ENCODE assay signal across 1 cellular context in the genomic region with DNA sequence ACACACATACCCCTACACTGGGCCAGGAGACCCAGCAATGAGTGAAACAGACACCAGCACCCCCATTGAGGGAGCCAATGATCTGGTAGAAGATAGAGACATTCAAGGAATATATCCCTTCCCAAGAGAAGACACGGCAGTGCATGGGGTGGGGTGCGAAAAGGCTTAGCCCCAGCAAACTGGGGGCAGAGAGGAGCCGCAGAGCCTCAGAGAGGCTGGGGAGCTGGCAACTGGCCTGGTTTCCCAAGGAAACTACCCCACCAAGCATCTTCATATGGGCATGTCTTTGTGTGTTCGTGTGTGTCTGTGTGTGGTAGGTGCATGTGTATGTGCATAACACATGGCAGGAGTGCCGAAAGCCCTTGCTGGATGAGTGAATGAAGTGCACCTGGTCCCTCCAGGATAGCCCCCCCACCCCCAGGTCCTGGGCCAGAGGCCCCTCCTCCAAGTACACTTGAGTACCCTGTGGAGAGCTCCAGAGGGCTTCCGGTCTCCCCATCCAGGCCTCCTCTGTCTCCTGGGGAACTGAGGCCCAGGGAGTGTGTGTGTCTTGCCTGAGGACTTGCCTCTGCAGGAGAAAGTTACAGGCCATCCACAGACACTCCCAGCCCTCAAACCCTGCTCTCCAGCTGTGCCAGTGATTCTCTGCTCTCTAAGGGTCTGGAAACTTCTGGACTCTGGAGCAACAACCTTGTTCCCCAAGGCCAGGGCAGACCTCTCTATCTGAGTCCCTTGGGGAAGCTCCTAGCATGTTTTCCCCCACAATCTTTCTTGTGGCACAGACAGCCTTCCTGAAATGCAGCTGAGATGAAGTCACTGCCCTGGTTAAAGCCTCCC.
TF ChIP-seq lines count a peak whose summit lies in the region.

No MANE protein-coding gene starts in this region.

TF ChIP-seq in GM23338, 12 proteins besides CTCF, POLR2A, EP300 and RAD21:
- TF ChIP-seq, protein P1, sequence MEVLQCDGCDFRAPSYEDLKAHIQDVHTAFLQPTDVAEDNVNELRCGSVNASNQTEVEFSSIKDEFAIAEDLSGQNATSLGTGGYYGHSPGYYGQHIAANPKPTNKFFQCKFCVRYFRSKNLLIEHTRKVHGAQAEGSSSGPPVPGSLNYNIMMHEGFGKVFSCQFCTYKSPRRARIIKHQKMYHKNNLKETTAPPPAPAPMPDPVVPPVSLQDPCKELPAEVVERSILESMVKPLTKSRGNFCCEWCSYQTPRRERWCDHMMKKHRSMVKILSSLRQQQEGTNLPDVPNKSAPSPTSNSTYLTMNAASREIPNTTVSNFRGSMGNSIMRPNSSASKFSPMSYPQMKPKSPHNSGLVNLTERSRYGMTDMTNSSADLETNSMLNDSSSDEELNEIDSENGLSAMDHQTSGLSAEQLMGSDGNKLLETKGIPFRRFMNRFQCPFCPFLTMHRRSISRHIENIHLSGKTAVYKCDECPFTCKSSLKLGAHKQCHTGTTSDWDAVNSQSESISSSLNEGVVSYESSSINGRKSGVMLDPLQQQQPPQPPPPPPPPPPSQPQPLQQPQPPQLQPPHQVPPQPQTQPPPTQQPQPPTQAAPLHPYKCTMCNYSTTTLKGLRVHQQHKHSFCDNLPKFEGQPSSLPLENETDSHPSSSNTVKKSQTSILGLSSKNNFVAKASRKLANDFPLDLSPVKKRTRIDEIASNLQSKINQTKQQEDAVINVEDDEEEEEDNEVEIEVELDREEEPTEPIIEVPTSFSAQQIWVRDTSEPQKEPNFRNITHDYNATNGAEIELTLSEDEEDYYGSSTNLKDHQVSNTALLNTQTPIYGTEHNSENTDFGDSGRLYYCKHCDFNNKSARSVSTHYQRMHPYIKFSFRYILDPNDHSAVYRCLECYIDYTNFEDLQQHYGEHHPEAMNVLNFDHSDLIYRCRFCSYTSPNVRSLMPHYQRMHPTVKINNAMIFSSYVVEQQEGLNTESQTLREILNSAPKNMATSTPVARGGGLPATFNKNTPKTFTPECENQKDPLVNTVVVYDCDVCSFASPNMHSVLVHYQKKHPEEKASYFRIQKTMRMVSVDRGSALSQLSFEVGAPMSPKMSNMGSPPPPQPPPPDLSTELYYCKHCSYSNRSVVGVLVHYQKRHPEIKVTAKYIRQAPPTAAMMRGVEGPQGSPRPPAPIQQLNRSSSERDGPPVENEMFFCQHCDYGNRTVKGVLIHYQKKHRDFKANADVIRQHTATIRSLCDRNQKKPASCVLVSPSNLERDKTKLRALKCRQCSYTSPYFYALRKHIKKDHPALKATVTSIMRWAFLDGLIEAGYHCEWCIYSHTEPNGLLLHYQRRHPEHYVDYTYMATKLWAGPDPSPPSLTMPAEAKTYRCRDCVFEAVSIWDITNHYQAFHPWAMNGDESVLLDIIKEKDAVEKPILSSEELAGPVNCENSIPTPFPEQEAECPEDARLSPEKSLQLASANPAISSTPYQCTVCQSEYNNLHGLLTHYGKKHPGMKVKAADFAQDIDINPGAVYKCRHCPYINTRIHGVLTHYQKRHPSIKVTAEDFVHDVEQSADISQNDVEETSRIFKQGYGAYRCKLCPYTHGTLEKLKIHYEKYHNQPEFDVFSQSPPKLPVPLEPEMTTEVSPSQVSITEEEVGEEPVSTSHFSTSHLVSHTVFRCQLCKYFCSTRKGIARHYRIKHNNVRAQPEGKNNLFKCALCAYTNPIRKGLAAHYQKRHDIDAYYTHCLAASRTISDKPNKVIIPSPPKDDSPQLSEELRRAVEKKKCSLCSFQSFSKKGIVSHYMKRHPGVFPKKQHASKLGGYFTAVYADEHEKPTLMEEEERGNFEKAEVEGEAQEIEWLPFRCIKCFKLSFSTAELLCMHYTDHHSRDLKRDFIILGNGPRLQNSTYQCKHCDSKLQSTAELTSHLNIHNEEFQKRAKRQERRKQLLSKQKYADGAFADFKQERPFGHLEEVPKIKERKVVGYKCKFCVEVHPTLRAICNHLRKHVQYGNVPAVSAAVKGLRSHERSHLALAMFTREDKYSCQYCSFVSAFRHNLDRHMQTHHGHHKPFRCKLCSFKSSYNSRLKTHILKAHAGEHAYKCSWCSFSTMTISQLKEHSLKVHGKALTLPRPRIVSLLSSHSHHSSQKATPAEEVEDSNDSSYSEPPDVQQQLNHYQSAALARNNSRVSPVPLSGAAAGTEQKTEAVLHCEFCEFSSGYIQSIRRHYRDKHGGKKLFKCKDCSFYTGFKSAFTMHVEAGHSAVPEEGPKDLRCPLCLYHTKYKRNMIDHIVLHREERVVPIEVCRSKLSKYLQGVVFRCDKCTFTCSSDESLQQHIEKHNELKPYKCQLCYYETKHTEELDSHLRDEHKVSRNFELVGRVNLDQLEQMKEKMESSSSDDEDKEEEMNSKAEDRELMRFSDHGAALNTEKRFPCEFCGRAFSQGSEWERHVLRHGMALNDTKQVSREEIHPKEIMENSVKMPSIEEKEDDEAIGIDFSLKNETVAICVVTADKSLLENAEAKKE (CRISPR knock-in tag; IDR thresholded peaks at IDR 0.05), result no peak
- TF ChIP-seq, protein P2, sequence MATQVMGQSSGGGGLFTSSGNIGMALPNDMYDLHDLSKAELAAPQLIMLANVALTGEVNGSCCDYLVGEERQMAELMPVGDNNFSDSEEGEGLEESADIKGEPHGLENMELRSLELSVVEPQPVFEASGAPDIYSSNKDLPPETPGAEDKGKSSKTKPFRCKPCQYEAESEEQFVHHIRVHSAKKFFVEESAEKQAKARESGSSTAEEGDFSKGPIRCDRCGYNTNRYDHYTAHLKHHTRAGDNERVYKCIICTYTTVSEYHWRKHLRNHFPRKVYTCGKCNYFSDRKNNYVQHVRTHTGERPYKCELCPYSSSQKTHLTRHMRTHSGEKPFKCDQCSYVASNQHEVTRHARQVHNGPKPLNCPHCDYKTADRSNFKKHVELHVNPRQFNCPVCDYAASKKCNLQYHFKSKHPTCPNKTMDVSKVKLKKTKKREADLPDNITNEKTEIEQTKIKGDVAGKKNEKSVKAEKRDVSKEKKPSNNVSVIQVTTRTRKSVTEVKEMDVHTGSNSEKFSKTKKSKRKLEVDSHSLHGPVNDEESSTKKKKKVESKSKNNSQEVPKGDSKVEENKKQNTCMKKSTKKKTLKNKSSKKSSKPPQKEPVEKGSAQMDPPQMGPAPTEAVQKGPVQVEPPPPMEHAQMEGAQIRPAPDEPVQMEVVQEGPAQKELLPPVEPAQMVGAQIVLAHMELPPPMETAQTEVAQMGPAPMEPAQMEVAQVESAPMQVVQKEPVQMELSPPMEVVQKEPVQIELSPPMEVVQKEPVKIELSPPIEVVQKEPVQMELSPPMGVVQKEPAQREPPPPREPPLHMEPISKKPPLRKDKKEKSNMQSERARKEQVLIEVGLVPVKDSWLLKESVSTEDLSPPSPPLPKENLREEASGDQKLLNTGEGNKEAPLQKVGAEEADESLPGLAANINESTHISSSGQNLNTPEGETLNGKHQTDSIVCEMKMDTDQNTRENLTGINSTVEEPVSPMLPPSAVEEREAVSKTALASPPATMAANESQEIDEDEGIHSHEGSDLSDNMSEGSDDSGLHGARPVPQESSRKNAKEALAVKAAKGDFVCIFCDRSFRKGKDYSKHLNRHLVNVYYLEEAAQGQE (IDR thresholded peaks at IDR 0.05; ENCODE audit: unreplicated experiment), result no peak
- TF ChIP-seq EZH2 (IDR thresholded peaks at IDR 0.05; ENCODE audit: low read depth, unreplicated experiment) (peak; percentile 49), ZNF331 (CRISPR knock-in tag; IDR thresholded peaks at IDR 0.05; ENCODE audit: low read depth) (no peak), JUNB (IDR thresholded peaks at IDR 0.05; ENCODE audit: unreplicated experiment) (no peak)
- TF ChIP-seq, protein P3, sequence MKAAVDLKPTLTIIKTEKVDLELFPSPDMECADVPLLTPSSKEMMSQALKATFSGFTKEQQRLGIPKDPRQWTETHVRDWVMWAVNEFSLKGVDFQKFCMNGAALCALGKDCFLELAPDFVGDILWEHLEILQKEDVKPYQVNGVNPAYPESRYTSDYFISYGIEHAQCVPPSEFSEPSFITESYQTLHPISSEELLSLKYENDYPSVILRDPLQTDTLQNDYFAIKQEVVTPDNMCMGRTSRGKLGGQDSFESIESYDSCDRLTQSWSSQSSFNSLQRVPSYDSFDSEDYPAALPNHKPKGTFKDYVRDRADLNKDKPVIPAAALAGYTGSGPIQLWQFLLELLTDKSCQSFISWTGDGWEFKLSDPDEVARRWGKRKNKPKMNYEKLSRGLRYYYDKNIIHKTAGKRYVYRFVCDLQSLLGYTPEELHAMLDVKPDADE (IDR thresholded peaks at IDR 0.05), result no peak
